Comparison of ENCODE assay signal across 9 cellular contexts in the genomic region with DNA sequence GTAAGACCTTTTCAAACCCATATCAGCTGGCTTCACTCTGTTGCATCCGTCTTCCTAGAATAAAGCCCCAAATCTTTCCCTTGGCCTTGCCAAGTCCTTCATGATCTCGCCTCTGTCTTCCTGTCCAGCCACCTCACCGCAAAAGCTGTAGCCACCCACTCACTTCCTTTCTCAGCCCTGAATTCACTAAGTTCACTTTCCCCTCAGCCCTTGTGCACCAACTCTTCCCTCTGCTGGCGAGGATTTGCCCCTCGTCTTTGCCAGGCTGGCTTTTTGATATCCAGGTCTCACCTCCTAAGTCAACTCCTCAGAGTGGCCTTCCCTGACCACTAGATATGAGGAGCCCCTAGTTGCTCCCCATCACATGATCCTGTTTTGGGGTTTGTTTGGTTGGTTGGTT. TPM values are rescaled to one million over a fixed set of nuclear protein-coding genes. Genes with fewer than 3 reads are reported as not detected.
A peak's percentile ranks its signal among the peaks of the same experiment; 100 is the strongest.
DNase-seq lines count a peak whose midpoint lies in the region; ATAC-seq, FAIRE-seq and TF ChIP-seq lines count a peak whose summit lies in the region.
"Had no signal": no experiment of that assay in that cellular context is flagged by ENCODE, and none has a peak within 500 bp of the region (broad histone marks: within the 10 kb centered on the region; RNA-seq: fewer than 3 reads in every experiment).

No MANE protein-coding gene starts in this region.

- no peaks in the 10 kb centered on the region for H3K36me3 ChIP-seq in GM06990 (ENCODE audit: control insufficient read depth, insufficient read depth, low read length)

- TF ChIP-seq CTCF in GM06990 (IDR thresholded peaks at IDR 0.05; ENCODE audit: insufficient read depth, low read length, poor library complexity, severe bottlenecking), result peak; percentile 44
- peak; percentile 28 for TF ChIP-seq CTCF in epithelial cell of proximal tubule (conservative IDR thresholded peaks at IDR 0.05; ENCODE audit: low read depth, low read length)

- peak; percentile 43 for DNase-seq in A172 (ENCODE audit: low spot score)
- no peak for DNase-seq in GM06990 (ENCODE audit: extremely low read depth, insufficient read length)
- peak; percentile 38 for DNase-seq in RCC 7860 (ENCODE audit: low spot score)
- no peak for DNase-seq in epithelial cell of proximal tubule (ENCODE audit: low read depth)
- no peak for DNase-seq in stimulated activated CD8-positive, alpha-beta memory T cell treated with anti-CD3 and anti-CD28 coated beads, Interleukin-4, amount 100 ng/mL, for 48 hours
- DNase-seq in NCI-H1105 (lab: John Stamatoyannopoulos, UW), result no peak

- no peak for FAIRE-seq in RCC 7860 (lab: Jason Lieb, UNC)

- H3K27me3 ChIP-seq in GM06990 (replicated peaks; ENCODE audit: control insufficient read depth, insufficient read depth, low read length), result peaks cover 2% of the 10 kb centered on the region; the same call in 1 of the 2 replicates

- H3K4me3 ChIP-seq in GM06990 (replicated peaks; ENCODE audit: low read depth, low read length) (no peak overlapping the region), epithelial cell of proximal tubule (ENCODE audit: low read depth, low read length) (no peak overlapping the region)

- ATAC-seq in GM21447 (IDR thresholded peaks at IDR 0.05; ENCODE audit: unreplicated experiment) (no peak), HG03095 (IDR thresholded peaks at IDR 0.05; ENCODE audit: unreplicated experiment) (no peak)
- ATAC-seq: Panc1 had no signal

RNA-seq across cellular contexts. Expression of gene COL16A1, which starts 3.9 kb away (rescaled TPM):
- 12.7 and 26.2 TPM in 2 replicates for total RNA-seq in A172 (2014; rRNA removed; shearing (Covaris generic))
- 5.2 and 5.3 TPM in 2 replicates for total RNA-seq in epithelial cell of proximal tubule

RNA-seq across cellular contexts. Expression of gene ADGRB2, which starts 56.4 kb away (rescaled TPM):
- total RNA-seq in A172 (2014; rRNA removed; shearing (Covaris generic)), result 11.3 and 20.9 TPM in 2 replicates
- total RNA-seq in epithelial cell of proximal tubule, result 0.65 and 1.2 TPM in 2 replicates

Comparison
In these comparisons a context has a peak if more than half of its experiments do, and no peak if none do; other contexts are left out.
1. DNase-seq: peak in A172 (single experiment) and RCC 7860 (single experiment); none in GM06990 (single experiment), epithelial cell of proximal tubule (single experiment), stimulated activated CD8-positive, alpha-beta memory T cell treated with anti-CD3 and anti-CD28 coated beads, Interleukin-4, amount 100 ng/mL, for 48 hours (single experiment) and NCI-H1105 (single experiment).